1 cellular context compared by ENCODE assay signal in genomic region chr5:55308254-55308836, GRCh38.
TF ChIP-seq lines count a peak whose summit lies in the region.

No MANE protein-coding gene starts in this region.

TF ChIP-seq in K562, 482 proteins besides CTCF, POLR2A, EP300 and RAD21 (continued from another document and continues in another):
- TF ChIP-seq BCLAF1 (IDR thresholded peaks at IDR 0.05; ENCODE audit: borderline replicate concordance in 1 of 2, control insufficient read depth in 1 of 2, low read depth in 2 of 2, low read length in 1 of 2) = 0 out of 4 replicates have a peak, but pooled peaks of 1 of the 2 experiments have one; percentile 42
- TF ChIP-seq RNF219 (CRISPR knock-in tag; IDR thresholded peaks at IDR 0.05) = no peak
- TF ChIP-seq MLLT1 (IDR thresholded peaks at IDR 0.05) = peak in 1 of 2 experiments; percentile 87; a peak in 2 of 4 replicates
- peak; percentile 5; the same call in 1 of the 2 replicates for TF ChIP-seq BCOR (IDR thresholded peaks at IDR 0.05)
- 0 out of 4 replicates have a peak, but pooled peaks of 1 of the 2 experiments have one; percentile 7 for TF ChIP-seq FOXK2 (conservative IDR thresholded peaks at IDR 0.05 in 1 of 2, IDR thresholded peaks at IDR 0.05 in 1 of 2; ENCODE audit: low read depth in 2 of 2)
- no peak for TF ChIP-seq FOXM1 (IDR thresholded peaks at IDR 0.05; ENCODE audit: low read depth)
- TF ChIP-seq FOXM1 (CRISPR knock-in tag; IDR thresholded peaks at IDR 0.05; ENCODE audit: low read depth) = no peak
- no peak; the same call in 1 of the 2 replicates for TF ChIP-seq MTA1 (IDR thresholded peaks at IDR 0.05; ENCODE audit: borderline replicate concordance)
- TF ChIP-seq SRSF3 (IDR thresholded peaks at IDR 0.05; ENCODE audit: insufficient read depth, low read length) = no peak
- TF ChIP-seq SNIP1 (IDR thresholded peaks at IDR 0.05; ENCODE audit: low read depth) = 0 out of 2 replicates have a peak, but pooled peaks have one; percentile 27
- TF ChIP-seq ZBTB11 (CRISPR knock-in tag; IDR thresholded peaks at IDR 0.05) = 0 out of 6 replicates have a peak, but pooled peaks of 1 of the 3 experiments have one; percentile 2
- TF ChIP-seq ZNF398 (CRISPR knock-in tag; IDR thresholded peaks at IDR 0.05) = no peak
- TF ChIP-seq ZNF184 (CRISPR knock-in tag; IDR thresholded peaks at IDR 0.05) = no peak
- peak; percentile 20; the same call in 1 of the 2 replicates for TF ChIP-seq HMBOX1 (IDR thresholded peaks at IDR 0.05)
- TF ChIP-seq ZNF24 (IDR thresholded peaks at IDR 0.05) = no peak
- peak; percentile 16 for TF ChIP-seq BRD9 (IDR thresholded peaks at IDR 0.05; ENCODE audit: low read depth, partially characterized antibody)
- no peak for TF ChIP-seq ZNF224 (CRISPR knock-in tag; IDR thresholded peaks at IDR 0.05)
- TF ChIP-seq KAT8 (IDR thresholded peaks at IDR 0.05; ENCODE audit: low read depth) = no peak
- peak; percentile 91 for TF ChIP-seq ZNF764 (CRISPR knock-in tag; IDR thresholded peaks at IDR 0.05; ENCODE audit: low read depth)
- TF ChIP-seq FOSL1 (tag; conservative IDR thresholded peaks at IDR 0.05) = no peak
- peak in 1 of 2 experiments; percentile 30; a peak in 3 of 4 replicates for TF ChIP-seq MNT (conservative IDR thresholded peaks at IDR 0.05)
- no peak for TF ChIP-seq NEUROD1 (IDR thresholded peaks at IDR 0.05; ENCODE audit: borderline replicate concordance, low read depth, low read length, partially characterized antibody)
- no peak for TF ChIP-seq CLOCK (CRISPR knock-in tag; IDR thresholded peaks at IDR 0.05; ENCODE audit: borderline replicate concordance)
- no peak for TF ChIP-seq NR1H2 (CRISPR knock-in tag; IDR thresholded peaks at IDR 0.05)
- TF ChIP-seq MYC (IDR thresholded peaks at IDR 0.05; ENCODE audit: low read depth, low read length) = 0 out of 2 replicates have a peak, but pooled peaks have one; percentile 39
- no peak for TF ChIP-seq MYC (CRISPR knock-in tag; IDR thresholded peaks at IDR 0.05; ENCODE audit: borderline replicate concordance, low read depth)
- TF ChIP-seq BDP1 (IDR thresholded peaks at IDR 0.05; ENCODE audit: insufficient read depth, insufficient read length) = no peak
- no peak for TF ChIP-seq PHB (CRISPR knock-in tag; IDR thresholded peaks at IDR 0.05)
- TF ChIP-seq ZNF592 (IDR thresholded peaks at IDR 0.05) = peak; percentile 26; the same call in 1 of the 2 replicates
- 0 out of 2 replicates have a peak, but pooled peaks have one; percentile 25 for TF ChIP-seq HLTF (IDR thresholded peaks at IDR 0.05)
- peak; percentile 94; the same call in 1 of the 2 replicates for TF ChIP-seq NFRKB (IDR thresholded peaks at IDR 0.05; ENCODE audit: low read depth)
- TF ChIP-seq HDAC8 (tag; IDR thresholded peaks at IDR 0.05) = no peak
- peak; percentile 64; the same call in 1 of the 2 replicates for TF ChIP-seq LARP7 (IDR thresholded peaks at IDR 0.05)
